In genomic region chr10:121267236-121268003, GRCh38 we compare ENCODE assay signal across 17 cellular contexts.
DNase-seq lines count a peak whose midpoint lies in the region; ATAC-seq and TF ChIP-seq lines count a peak whose summit lies in the region.
"Had no signal": no experiment of that assay in that cellular context is flagged by ENCODE, and none has a peak within 500 bp of the region (broad histone marks: within the 10 kb centered on the region; RNA-seq: fewer than 3 reads in every experiment).

No MANE protein-coding gene starts in this region.

- H3K4me1 Mint-ChIP-seq in activated naive CD8-positive, alpha-beta T cell treated with anti-CD3 and anti-CD28 coated beads, Interleukin-2, amount 50 U/mL, for 24 hours: no peaks in the 10 kb centered on the region
- H3K4me1 Mint-ChIP-seq in naive thymus-derived CD4-positive, alpha-beta T cell: no peaks in the 10 kb centered on the region
- H3K4me1 Mint-ChIP-seq: CD4-positive, alpha-beta memory T cell had no signal

- peaks cover 2% of the 10 kb centered on the region for H3K27me3 Mint-ChIP-seq in activated naive CD8-positive, alpha-beta T cell treated with anti-CD3 and anti-CD28 coated beads, Interleukin-2, amount 50 U/mL, for 24 hours
- H3K27me3 Mint-ChIP-seq in naive thymus-derived CD4-positive, alpha-beta T cell: peaks cover 0 to 7% (median 0%) of the 10 kb centered on the region in 5 donors
- H3K27me3 Mint-ChIP-seq: CD4-positive, alpha-beta memory T cell had no signal

- no peak overlapping the region for H3K27ac Mint-ChIP-seq in activated naive CD8-positive, alpha-beta T cell treated with anti-CD3 and anti-CD28 coated beads, Interleukin-2, amount 50 U/mL, for 24 hours
- no peak overlapping the region for H3K27ac Mint-ChIP-seq in naive thymus-derived CD4-positive, alpha-beta T cell
- H3K27ac Mint-ChIP-seq: CD4-positive, alpha-beta memory T cell; GM23338; H9 had no signal

- intact Hi-C loops in testis (cut with DNase I; ENCODE audit: low total_unique reads): no loop called here
- intact Hi-C loops in naive thymus-derived CD4-positive, alpha-beta T cell (cut with micrococcal nuclease): no loop called here

- H3K27ac ChIP-seq in HEK293 (ENCODE audit: extremely low read depth, low read depth, low read length) (no peak overlapping the region), testis (no peak overlapping the region)
- H3K27ac ChIP-seq in naive thymus-derived CD4-positive, alpha-beta T cell (ENCODE audit: low read depth, low read length): no peak overlapping the region

- H3K27me3 ChIP-seq in testis: no peaks in the 10 kb centered on the region
- H3K27me3 ChIP-seq in naive thymus-derived CD4-positive, alpha-beta T cell (ENCODE audit: control insufficient read depth in 2 of 2, insufficient read depth in 2 of 2, low read length in 2 of 2): no peaks in the 10 kb centered on the region

- CTCF ChIA-PET in HEK293 (lab: Yijun Ruan, JAX): no interaction called here
- CTCF ChIA-PET in naive thymus-derived CD4-positive, alpha-beta T cell (lab: Charles Lee): no interaction called here

- peaks cover 10% of the 10 kb centered on the region for H3K9me3 Mint-ChIP-seq in activated naive CD8-positive, alpha-beta T cell treated with anti-CD3 and anti-CD28 coated beads, Interleukin-2, amount 50 U/mL, for 24 hours
- H3K9me3 Mint-ChIP-seq in naive thymus-derived CD4-positive, alpha-beta T cell: peaks cover 0 to 19% (median 1%) of the 10 kb centered on the region in 11 donors
- H3K9me3 Mint-ChIP-seq: GM23338, H9 had no signal

- H3K9me3 ChIP-seq in HEK293 (ENCODE audit: control insufficient read depth, insufficient read depth, low read depth, low read length): no peaks in the 10 kb centered on the region
- no peaks in the 10 kb centered on the region for H3K9me3 ChIP-seq in testis
- H3K9me3 ChIP-seq in naive thymus-derived CD4-positive, alpha-beta T cell (ENCODE audit: control insufficient read depth in 2 of 3, low read length in 3 of 3): no peaks in the 10 kb centered on the region

- no peak overlapping the region for H3K4me3 Mint-ChIP-seq in activated naive CD8-positive, alpha-beta T cell treated with anti-CD3 and anti-CD28 coated beads, Interleukin-2, amount 50 U/mL, for 24 hours
- H3K4me3 Mint-ChIP-seq in naive thymus-derived CD4-positive, alpha-beta T cell: no peak overlapping the region
- H3K4me3 Mint-ChIP-seq: CD4-positive, alpha-beta memory T cell; GM23338; H9 had no signal

- in situ Hi-C loops in SK-MEL-5 (cut with HindIII; ENCODE audit: low pct_unique_long_range_greater_than_20kb, low sequenced_read_pairs): no loop called here

- TF ChIP-seq CTCF in HEK293 (tag by site-specific recombination; IDR thresholded peaks at IDR 0.05) (no peak), testis (IDR thresholded peaks at IDR 0.05) (no peak)

- no peak for TF ChIP-seq POLR2A in testis (IDR thresholded peaks at IDR 0.05)

- ATAC-seq in activated naive CD8-positive, alpha-beta T cell treated with anti-CD3 and anti-CD28 coated beads, Interleukin-2, amount 50 U/mL, for 24 hours: no peak
- ATAC-seq in naive thymus-derived CD4-positive, alpha-beta T cell: no peak
- ATAC-seq: GM23338 had no signal

- DNase-seq in NAMALWA (ENCODE audit: low spot score): peak; percentile 18
- peak; percentile 8 for DNase-seq in SK-MEL-5 (ENCODE audit: low read depth, low spot score)
- DNase-seq in testis: peak; percentile 70
- no peak for DNase-seq in activated naive CD8-positive, alpha-beta T cell treated with anti-CD3 and anti-CD28 coated beads, Interleukin-2, amount 50 U/mL, for 24 hours
- DNase-seq in naive thymus-derived CD4-positive, alpha-beta T cell: no peak
- no peak for DNase-seq in NCI-H1436 treated with DMSO at 0.1 percent for 48 hours (lab: John Stamatoyannopoulos, UW)
- no peak for DNase-seq in cortex of kidney (lab: John Stamatoyannopoulos, UW)
- DNase-seq: C1 segment of cervical spinal cord; Calu3; CD4-positive, alpha-beta memory T cell; COR-L47; DMS53; DMS79 treated with DMSO at 0.1 percent for 48 hours; GF-D8; H9 had no signal

- no peaks in the 10 kb centered on the region for H3K36me3 Mint-ChIP-seq in activated naive CD8-positive, alpha-beta T cell treated with anti-CD3 and anti-CD28 coated beads, Interleukin-2, amount 50 U/mL, for 24 hours (ENCODE audit: low read depth)
- no peaks in the 10 kb centered on the region for H3K36me3 Mint-ChIP-seq in naive thymus-derived CD4-positive, alpha-beta T cell
- H3K36me3 Mint-ChIP-seq: CD4-positive, alpha-beta memory T cell had no signal

- H3K4me3 ChIP-seq in HEK293 (ENCODE audit: low read depth, low read length) (no peak overlapping the region), testis (no peak overlapping the region)
- H3K4me3 ChIP-seq in naive thymus-derived CD4-positive, alpha-beta T cell (ENCODE audit: low read length): no peak overlapping the region
- H3K4me3 ChIP-seq: GM23338 had no signal

- WGBS in testis, 2 donors: 56 to 75% methylated on average over 11 of the region's 11 CpGs

- POLR2A ChIA-PET in HEK293 (lab: Yijun Ruan, JAX): no interaction called here
- POLR2A ChIA-PET in naive thymus-derived CD4-positive, alpha-beta T cell (lab: Charles Lee): no interaction called here

- H3K4me1 ChIP-seq in HEK293 (ENCODE audit: control insufficient read depth, insufficient read depth, low read length) (peaks cover 23% of the 10 kb centered on the region), testis (no peaks in the 10 kb centered on the region)
- H3K4me1 ChIP-seq in naive thymus-derived CD4-positive, alpha-beta T cell (ENCODE audit: control insufficient read depth in 2 of 2, insufficient read depth in 2 of 2, low read length in 2 of 2): no peaks in the 10 kb centered on the region

- H3K36me3 ChIP-seq in HEK293 (ENCODE audit: control insufficient read depth in 2 of 2, insufficient read depth in 1 of 2, low read length in 2 of 2) (no peaks in the 10 kb centered on the region), testis (ENCODE audit: low read depth, missing control alignments) (no peaks in the 10 kb centered on the region)
- H3K36me3 ChIP-seq in naive thymus-derived CD4-positive, alpha-beta T cell (ENCODE audit: control insufficient read depth in 2 of 3, insufficient read depth in 3 of 3, low read length in 3 of 3): no peaks in the 10 kb centered on the region

TF ChIP-seq in HEK293, 187 proteins besides CTCF, POLR2A, EP300 and RAD21:
- peak; percentile 79 for TF ChIP-seq ZSCAN4 (tag by site-specific recombination; IDR thresholded peaks at IDR 0.05)
- no peak for TF ChIP-seq ZNF510 (tag by site-specific recombination; IDR thresholded peaks at IDR 0.05; ENCODE audit: insufficient replicate concordance)
- no peak for TF ChIP-seq ZNF830 (tag by site-specific recombination; IDR thresholded peaks at IDR 0.05; ENCODE audit: low read depth)
- no peak for TF ChIP-seq HIC1 (tag by site-specific recombination; IDR thresholded peaks at IDR 0.05)

Comparison
In these comparisons a context has a peak if more than half of its experiments do, and no peak if none do; other contexts are left out.
1. DNase-seq: peak in NAMALWA (single experiment), SK-MEL-5 (single experiment) and testis (single experiment); none in activated naive CD8-positive, alpha-beta T cell treated with anti-CD3 and anti-CD28 coated beads, Interleukin-2, amount 50 U/mL, for 24 hours (single experiment), naive thymus-derived CD4-positive, alpha-beta T cell (0 of 9), NCI-H1436 treated with DMSO at 0.1 percent for 48 hours (single experiment) and cortex of kidney (single experiment).